8 cellular contexts compared by ENCODE assay signal in the genomic region with DNA sequence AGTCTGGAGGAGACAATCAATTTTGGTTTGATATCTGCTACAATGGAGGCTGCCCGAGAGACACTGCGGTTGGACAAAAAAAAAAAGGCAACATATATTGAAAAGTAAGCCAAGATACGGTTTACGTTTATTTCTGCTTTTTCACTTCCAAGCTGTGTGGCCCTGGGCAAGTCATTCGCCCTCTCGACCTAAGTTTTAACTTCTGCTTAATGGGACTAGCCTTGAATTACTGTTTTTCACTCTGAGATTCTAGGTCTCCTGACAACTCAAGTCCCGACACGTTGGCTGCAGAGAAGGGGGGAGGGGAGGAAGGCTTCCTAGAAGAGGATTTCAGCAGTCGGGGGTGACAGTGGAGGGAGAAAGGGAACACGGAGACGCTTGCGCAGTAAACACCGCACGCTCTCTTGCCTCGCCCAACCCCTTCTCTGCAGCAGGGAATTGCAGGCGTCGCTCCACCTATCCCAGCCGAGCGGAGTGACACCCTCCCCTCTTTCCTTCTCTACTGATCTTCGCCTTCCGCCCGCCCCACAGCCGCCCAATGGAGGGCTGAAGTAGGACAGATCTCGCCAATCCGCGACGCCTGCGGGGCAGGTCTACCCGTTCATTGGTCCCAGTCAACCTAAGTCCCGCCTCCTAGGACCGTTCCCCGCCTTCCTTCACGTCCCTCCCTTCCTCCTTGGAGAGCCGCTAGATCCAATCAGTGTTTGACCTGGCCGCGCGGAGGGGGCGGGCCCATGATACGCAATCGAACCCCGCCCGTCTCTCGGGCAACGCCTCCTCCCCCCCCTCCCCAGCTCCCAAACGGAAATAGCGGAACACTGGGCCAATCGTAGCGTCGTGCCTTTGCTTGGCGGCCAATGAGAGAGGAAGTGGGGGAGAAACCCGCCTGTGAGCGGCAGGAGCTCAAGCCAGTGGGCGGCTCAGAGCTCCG. TPM values are rescaled to one million over a fixed set of nuclear protein-coding genes. Genes with fewer than 3 reads are reported as not detected.
DNase-seq lines count a peak whose midpoint lies in the region; ATAC-seq and TF ChIP-seq lines count a peak whose summit lies in the region.

No MANE protein-coding gene starts in this region.

- H3K27ac ChIP-seq in caudate nucleus (ENCODE audit: low read depth, low read length) (peak overlapping the region; percentile 85), smooth muscle cell (ENCODE audit: low read depth) (peak overlapping the region; percentile 74)

- H3K9me3 Mint-ChIP-seq in activated B cell treated with CpG ODN at 0.5 μM for 24 hours: no peaks in the 10 kb centered on the region
- no peaks in the 10 kb centered on the region for H3K9me3 Mint-ChIP-seq in immature natural killer cell

- H3K4me1 ChIP-seq in smooth muscle cell (ENCODE audit: low read depth): peaks cover 12% of the 10 kb centered on the region

- H2AFZ ChIP-seq in smooth muscle cell (ENCODE audit: low read depth): peak overlapping the region; percentile 37

- H3K36me3 ChIP-seq in smooth muscle cell (ENCODE audit: low read depth): no peaks in the 10 kb centered on the region

- CTCF ChIA-PET in activated B cell treated with CpG ODN at 0.5 μM for 24 hours (lab: Charles Lee): interaction anchor here (2.0 kb wide), 1 partner anchor 49 kb away, joined by 9 read pairs; no protein-coding TSS in a partner anchor

- POLR2A ChIA-PET in activated B cell treated with CpG ODN at 0.5 μM for 24 hours (lab: Charles Lee): interaction anchor here (0.5 to 1.8 kb wide), 25 partner anchors 13 to 674 kb away, joined by 3 to 19 read pairs (median 4); partner anchors contain the start of genes AKT1S1, ATF5, CPT1C and FUZ

- TF ChIP-seq CTCF in AG09309 (IDR thresholded peaks at IDR 0.05; ENCODE audit: control insufficient read depth, insufficient read depth, low read depth, low read length, missing control alignments): no peak
- no peak for TF ChIP-seq CTCF in activated B cell treated with CpG ODN at 0.5 μM for 24 hours (IDR thresholded peaks at IDR 0.05)
- no peak for TF ChIP-seq CTCF in smooth muscle cell (IDR thresholded peaks at IDR 0.05; ENCODE audit: borderline replicate concordance, insufficient read depth, poor library complexity, severe bottlenecking)

- peak overlapping the region; percentile 40 for H3K4me3 ChIP-seq in AG09309 (ENCODE audit: control insufficient read depth, low read depth, low read length)
- peak overlapping the region; percentile 97 for H3K4me3 ChIP-seq in smooth muscle cell

- DNase-seq in AG09309 (ENCODE audit: low read depth) (peak; percentile 100), NCI-H226 (peak; percentile 99), activated B cell treated with CpG ODN at 0.5 μM for 24 hours (peak; percentile 93), caudate nucleus (lab: John Stamatoyannopoulos, UW) (peak; percentile 96 to 100 (median 100)), immature natural killer cell (peak; percentile 99 to 100 (median 100)), smooth muscle cell (lab: John Stamatoyannopoulos, UW; ENCODE audit: unreplicated experiment) (peak; percentile 96)

- H4K20me1 ChIP-seq in smooth muscle cell (ENCODE audit: low read depth): peaks cover 30% of the 10 kb centered on the region

- peak overlapping the region; percentile 88 for H3K4me3 Mint-ChIP-seq in activated B cell treated with CpG ODN at 0.5 μM for 24 hours
- H3K4me3 Mint-ChIP-seq in immature natural killer cell: peak overlapping the region; percentile 94 to 97 (median 95)

- peak; percentile 91 for ATAC-seq in GM19023 (IDR thresholded peaks at IDR 0.05; ENCODE audit: unreplicated experiment)
- ATAC-seq in HG03196 (IDR thresholded peaks at IDR 0.05; ENCODE audit: unreplicated experiment): peak; percentile 86
- ATAC-seq in activated B cell treated with CpG ODN at 0.5 μM for 24 hours (ENCODE audit: low read depth): peak; percentile 87

- H3K79me2 ChIP-seq in smooth muscle cell (ENCODE audit: low read depth): peaks cover 43% of the 10 kb centered on the region

- peak overlapping the region; percentile 3 for H3K9ac ChIP-seq in smooth muscle cell (ENCODE audit: low read depth)

- peak overlapping the region; percentile 96 for H3K27ac Mint-ChIP-seq in activated B cell treated with CpG ODN at 0.5 μM for 24 hours
- H3K27ac Mint-ChIP-seq in immature natural killer cell: peak overlapping the region; percentile 68 to 99 (median 96)

- peaks cover 33% of the 10 kb centered on the region for H3K4me1 Mint-ChIP-seq in activated B cell treated with CpG ODN at 0.5 μM for 24 hours
- peaks cover 46 to 49% of the 10 kb centered on the region in 2 donors for H3K4me1 Mint-ChIP-seq in immature natural killer cell

- H3F3A ChIP-seq in smooth muscle cell (ENCODE audit: low read depth): no peaks in the 10 kb centered on the region

- intact Hi-C loops in activated B cell treated with CpG ODN at 0.5 μM for 24 hours (cut with micrococcal nuclease): loop anchor here (1.0 to 2.0 kb wide), 13 partner anchors 15 to 893 kb away; partner anchors contain the start of genes AKT1S1, ATF5, FUZ and NUP62

- H3K27me3 Mint-ChIP-seq in activated B cell treated with CpG ODN at 0.5 μM for 24 hours (no peaks in the 10 kb centered on the region), immature natural killer cell (ENCODE audit: low read depth in 3 of 3) (peaks cover 6 to 8% (median 7%) of the 10 kb centered on the region in 3 donors)

- H3K4me2 ChIP-seq in smooth muscle cell: peak overlapping the region; percentile 61

- 2% methylated on average over 39 of the region's 54 CpGs for WGBS in smooth muscle cell (ENCODE audit: low lambda C conversion rate)

- no peaks in the 10 kb centered on the region for H3K9me3 ChIP-seq in smooth muscle cell (replicated peaks; ENCODE audit: low read depth)

- H3K36me3 Mint-ChIP-seq in activated B cell treated with CpG ODN at 0.5 μM for 24 hours (ENCODE audit: low read depth) (peaks cover 7% of the 10 kb centered on the region), immature natural killer cell (peaks cover 0 to 3% (median 0%) of the 10 kb centered on the region in 3 donors)

- H3K27me3 ChIP-seq in smooth muscle cell (ENCODE audit: low read depth): no peaks in the 10 kb centered on the region

RNA-seq across cellular contexts. Expression of gene AP2A1, which starts 0.5 kb away (rescaled TPM):
- total RNA-seq in activated B cell treated with CpG ODN at 0.5 μM for 24 hours: 56.7 and 60.6 TPM in 2 replicates
- polyA plus RNA-seq in immature natural killer cell: 10 to 100 TPM in 2 of 3 donors, 1 to 10 TPM in 1; 6.4 to 27.7 (median 11.6) TPM
- total RNA-seq in smooth muscle cell: 55.8 and 57.7 TPM in 2 replicates
- 57.8 and 65.2 TPM in 2 replicates for polyA plus RNA-seq in smooth muscle cell

RNA-seq across cellular contexts. Expression of gene TSKS, which starts 3.2 kb away (rescaled TPM):
- total RNA-seq in activated B cell treated with CpG ODN at 0.5 μM for 24 hours (0.39 and 0.55 TPM in 2 replicates), smooth muscle cell (not detected in 2 replicates)
- polyA plus RNA-seq in immature natural killer cell (under 1 TPM in 1 of 3 donors, not detected in 2; 0.19 TPM), smooth muscle cell (not detected in 2 replicates)

RNA-seq across cellular contexts. Expression of gene FUZ, which starts 46.8 kb away (rescaled TPM):
- 12.0 and 15.0 TPM in 2 replicates for total RNA-seq in activated B cell treated with CpG ODN at 0.5 μM for 24 hours
- polyA plus RNA-seq in immature natural killer cell: 10 to 100 TPM in 1 of 3 donors, 1 to 10 TPM in 2; 7.3 to 12.0 (median 8.2) TPM
- 6.9 and 16.2 TPM in 2 replicates for total RNA-seq in smooth muscle cell
- 18.3 and 19.8 TPM in 2 replicates for polyA plus RNA-seq in smooth muscle cell

RNA-seq across cellular contexts. Expression of gene MED25, which starts 51.8 kb away (rescaled TPM):
- total RNA-seq in activated B cell treated with CpG ODN at 0.5 μM for 24 hours (70.1 and 88.8 TPM in 2 replicates), smooth muscle cell (16.9 and 20.4 TPM in 2 replicates)
- polyA plus RNA-seq in immature natural killer cell (10 to 100 TPM in 2 of 3 donors, 1 to 10 TPM in 1; 5.0 to 30.4 (median 13.9) TPM), smooth muscle cell (34.1 and 36.4 TPM in 2 replicates)

Comparison
In these comparisons a context has a peak if more than half of its experiments do, and no peak if none do; other contexts are left out.
1. Peak in every context shown above with its lines: DNase-seq, ATAC-seq, H3K4me3 ChIP-seq and H3K27ac ChIP-seq.